ENCODE assay signal across 8 cellular contexts in genomic region chr4:149264093-149264733, GRCh38.
DNase-seq lines count a peak whose midpoint lies in the region; ATAC-seq and TF ChIP-seq lines count a peak whose summit lies in the region.

No MANE protein-coding gene starts in this region.

- CTCF ChIA-PET in PC-9 (lab: Charles Lee) = no interaction called here

- H3K27ac Mint-ChIP-seq in endodermal cell = no peak overlapping the region

- peaks cover 4% of the 10 kb centered on the region for H3K27me3 Mint-ChIP-seq in endodermal cell (ENCODE audit: insufficient read depth)

- no peaks in the 10 kb centered on the region for H3K4me1 ChIP-seq in PC-9 (replicated peaks; ENCODE audit: insufficient read depth)
- no peaks in the 10 kb centered on the region for H3K4me1 ChIP-seq in endodermal cell (ENCODE audit: control insufficient read depth, insufficient read depth, low read length)
- H3K4me1 ChIP-seq in osteoblast (ENCODE audit: insufficient read depth, low read length) = no peaks in the 10 kb centered on the region

- no peak overlapping the region for H3K9ac ChIP-seq in endodermal cell (ENCODE audit: extremely low read depth, low read length, poor library complexity, severe bottlenecking)

- H4K20me1 ChIP-seq in PC-9 (ENCODE audit: insufficient read depth) (no peaks in the 10 kb centered on the region), osteoblast (ENCODE audit: insufficient read depth, low read length) (no peaks in the 10 kb centered on the region)

- WGBS in endodermal cell (ENCODE audit: insufficient coverage in 1 of 2, insufficient read length in 1 of 2), 2 experiments = 40% methylated on average over 2 of the region's 2 CpGs; no CpG with 5 or more reads in 1 of the 2 experiments

- intact Hi-C loops in PC-9 (cut with micrococcal nuclease; ENCODE audit: unreplicated experiment) = loop anchor here (2.0 to 10.0 kb wide), 4 partner anchors 233 to 822 kb away; partner anchors contain the start of gene NR3C2

- H3K4me3 Mint-ChIP-seq in endodermal cell = no peak overlapping the region

- H3K9me2 ChIP-seq in PC-9 (ENCODE audit: insufficient read depth) = no peaks in the 10 kb centered on the region

- H3K9me3 ChIP-seq in PC-9 (ENCODE audit: insufficient read depth, low read depth) = no peaks in the 10 kb centered on the region
- peaks cover 7% of the 10 kb centered on the region for H3K9me3 ChIP-seq in endodermal cell (ENCODE audit: control insufficient read depth, low read length)
- H3K9me3 ChIP-seq in osteoblast (ENCODE audit: low read depth, low read length) = no peaks in the 10 kb centered on the region

- H3K27me3 ChIP-seq in PC-9 (ENCODE audit: insufficient read depth, low read depth) (no peaks in the 10 kb centered on the region), endodermal cell (ENCODE audit: control insufficient read depth, insufficient read depth, low read length, poor library complexity, severe bottlenecking) (no peaks in the 10 kb centered on the region), osteoblast (ENCODE audit: insufficient read depth, low read length) (no peaks in the 10 kb centered on the region)

- peak; percentile 76 for TF ChIP-seq CTCF in PC-9 (conservative IDR thresholded peaks at IDR 0.05)
- peak; percentile 89 for TF ChIP-seq CTCF in endodermal cell (conservative IDR thresholded peaks at IDR 0.05)
- peak; percentile 77 for TF ChIP-seq CTCF in osteoblast (IDR thresholded peaks at IDR 0.05; ENCODE audit: extremely low read depth, low read depth, low read length)

- DNase-seq in NOMO-1 treated with DMSO at 0.1 percent for 48 hours (lab: John Stamatoyannopoulos, UW; ENCODE audit: unreplicated experiment) = peak; percentile 19
- DNase-seq in NOMO-1 treated with dmso at 0.1 percent for 144 hours (lab: John Stamatoyannopoulos, UW; ENCODE audit: unreplicated experiment) = no peak
- peak in 1 of 2 experiments; percentile 32 for DNase-seq in PC-9
- DNase-seq in endodermal cell = peak; percentile 75
- DNase-seq in osteoblast (ENCODE audit: insufficient read length, low spot score, missing footprints) = no peak
- no peak for DNase-seq in activated T-cell treated with anti-CD3 and anti-CD28 coated beads for 4 hours

- H3K36me3 Mint-ChIP-seq in endodermal cell (ENCODE audit: low read depth) = no peaks in the 10 kb centered on the region

- no peak overlapping the region for H2AFZ ChIP-seq in PC-9
- no peak overlapping the region for H2AFZ ChIP-seq in osteoblast (ENCODE audit: low read length)

- H3K4me3 ChIP-seq in PC-9 = no peak overlapping the region
- H3K4me3 ChIP-seq in endodermal cell (ENCODE audit: low read length) = no peak overlapping the region
- no peak overlapping the region for H3K4me3 ChIP-seq in osteoblast (ENCODE audit: insufficient read depth, low read length)

- POLR2A ChIA-PET in PC-9 (lab: Charles Lee; ENCODE audit: unreplicated experiment) = no interaction called here

- ATAC-seq in GM19452 (IDR thresholded peaks at IDR 0.05; ENCODE audit: unreplicated experiment) (peak; percentile 91), HG03469 (IDR thresholded peaks at IDR 0.05; ENCODE audit: unreplicated experiment) (peak; percentile 89)

- BruUV-seq in PC-9 (replicated peaks; lab: Mats Ljungman, UMichigan) = no TSS peak

- H3K27ac ChIP-seq in PC-9 = no peak overlapping the region
- H3K27ac ChIP-seq in endodermal cell (ENCODE audit: low read depth, low read length) = no peak overlapping the region
- no peak overlapping the region for H3K27ac ChIP-seq in osteoblast (ENCODE audit: low read depth, low read length)

- H3K36me3 ChIP-seq in PC-9 (ENCODE audit: low read depth) (no peaks in the 10 kb centered on the region), endodermal cell (ENCODE audit: control insufficient read depth, insufficient read depth, low read length) (no peaks in the 10 kb centered on the region), osteoblast (ENCODE audit: insufficient read depth, low read length) (no peaks in the 10 kb centered on the region)

- no peaks in the 10 kb centered on the region for H3K9me3 Mint-ChIP-seq in endodermal cell

- no peaks in the 10 kb centered on the region for H3K4me1 Mint-ChIP-seq in endodermal cell

- no peak overlapping the region for H3K4me2 ChIP-seq in PC-9
- H3K4me2 ChIP-seq in osteoblast (ENCODE audit: insufficient read depth, low read length) = no peak overlapping the region

- H3F3A ChIP-seq in PC-9 (ENCODE audit: insufficient read depth, low read depth) = no peaks in the 10 kb centered on the region

- no peaks in the 10 kb centered on the region for H3K79me2 ChIP-seq in PC-9 (ENCODE audit: low read depth)
- H3K79me2 ChIP-seq in osteoblast (ENCODE audit: insufficient read depth, low read length) = no peaks in the 10 kb centered on the region

Comparison
In these comparisons a context has a peak if more than half of its experiments do, and no peak if none do; other contexts are left out.
1. DNase-seq: peak in NOMO-1 treated with DMSO at 0.1 percent for 48 hours (single experiment) and endodermal cell (single experiment); none in NOMO-1 treated with dmso at 0.1 percent for 144 hours (single experiment), osteoblast (single experiment) and activated T-cell treated with anti-CD3 and anti-CD28 coated beads for 4 hours (single experiment).
2. Peak in every context shown above with its lines, with median percentiles within 50 percentile points of each other: CTCF ChIP-seq.